Comparison of ENCODE assay signal across 9 cellular contexts in genomic region chr1:54949971-54950360, GRCh38. TPM values are rescaled to one million over a fixed set of nuclear protein-coding genes. Genes with fewer than 3 reads are reported as not detected.
DNase-seq lines count a peak whose midpoint lies in the region; TF ChIP-seq lines count a peak whose summit lies in the region.
"Had no signal": no experiment of that assay in that cellular context is flagged by ENCODE, and none has a peak within 500 bp of the region (broad histone marks: within the 10 kb centered on the region; RNA-seq: fewer than 3 reads in every experiment).

No MANE protein-coding gene starts in this region.

- no peak overlapping the region for H3K4me3 ChIP-seq in hepatocyte
- H3K4me3 ChIP-seq in stomach = no peak overlapping the region

- H3K4me2 ChIP-seq in hepatocyte = no peak overlapping the region

- H3K9me3 ChIP-seq in hepatocyte (ENCODE audit: low read depth) (no peaks in the 10 kb centered on the region), stomach (no peaks in the 10 kb centered on the region)

- DNase-seq in LHCN-M2 (ENCODE audit: low read depth) (peak; percentile 35), hepatocyte (ENCODE audit: low spot score) (no peak), substantia nigra (lab: John Stamatoyannopoulos, UW) (no peak), NCI-H2196 (lab: John Stamatoyannopoulos, UW; ENCODE audit: unreplicated experiment) (no peak), stomach (no peak)
- no peak for DNase-seq in stimulated activated naive CD4-positive, alpha-beta T cell treated with Interleukin-2 at 50 U/mL for 16 hours (lab: John Stamatoyannopoulos, UW)
- DNase-seq in activated T-cell treated with anti-CD3 and anti-CD28 coated beads, Interleukin-2, amount 50 U/mL, for 1 hour = no peak

- intact Hi-C loops in stomach (cut with DNase I; ENCODE audit: low total_unique reads) = loop anchor here (5.0 kb wide), 1 partner anchor 47 kb away; the partner anchor contains the start of gene BSND

- peak overlapping the region; percentile 81 for H2AFZ ChIP-seq in hepatocyte

- H3K9me2 ChIP-seq in hepatocyte (replicated peaks; ENCODE audit: insufficient read depth) = no peaks in the 10 kb centered on the region

- no peak for TF ChIP-seq CTCF in hepatocyte (IDR thresholded peaks at IDR 0.05; ENCODE audit: poor library complexity)
- TF ChIP-seq CTCF in stomach (IDR thresholded peaks at IDR 0.05) = no peak

- H3K27me3 ChIP-seq in hepatocyte (no peaks in the 10 kb centered on the region), stomach (no peaks in the 10 kb centered on the region)

- WGBS in hepatocyte (ENCODE audit: low lambda C conversion rate, missing lambda C conversion rate) = 67% methylated on average over 6 of the region's 6 CpGs
- WGBS in stomach, 5 donors = 57 to 72% (median 69%) methylated on average over 6 of the region's 6 CpGs

- no peaks in the 10 kb centered on the region for H4K20me1 ChIP-seq in hepatocyte (ENCODE audit: insufficient read depth, poor library complexity, severe bottlenecking)

- no peaks in the 10 kb centered on the region for H3K36me3 ChIP-seq in hepatocyte (replicated peaks; ENCODE audit: insufficient read depth, low read depth)
- H3K36me3 ChIP-seq in stomach = no peaks in the 10 kb centered on the region

- H3K79me2 ChIP-seq in hepatocyte = no peaks in the 10 kb centered on the region

- peaks cover 4% of the 10 kb centered on the region for H3K4me1 ChIP-seq in hepatocyte (ENCODE audit: insufficient read depth)
- H3K4me1 ChIP-seq in stomach = peaks cover 10 to 25% (median 17%) of the 10 kb centered on the region in 4 donors

- TF ChIP-seq EP300 in stomach (IDR thresholded peaks at IDR 0.05) = no peak

- H3K27ac ChIP-seq in angular gyrus (ENCODE audit: low read depth, low read length) (peak overlapping the region; percentile 87), hepatocyte (no peak overlapping the region), substantia nigra (ENCODE audit: low read depth, low read length, poor library complexity, severe bottlenecking) (peak overlapping the region; percentile 79), stomach (peak overlapping the region in 1 of 5 donors; percentile 44)

- TF ChIP-seq POLR2A in stomach (IDR thresholded peaks at IDR 0.05) = no peak

RNA-seq across cellular contexts. Expression of gene TMEM61, which starts 30.5 kb away (rescaled TPM):
- total RNA-seq in LHCN-M2 (2014; rRNA removed) = not detected in 2 replicates
- polyA plus RNA-seq in LHCN-M2 (2012) = not detected
- total RNA-seq in hepatocyte = 0.90 TPM in 1 of 2 replicates, not detected in the other
- 0.22 and 0.99 TPM in 2 replicates for polyA plus RNA-seq in hepatocyte
- 100 to 1,000 TPM in 1 of 5 donors, 1 to 10 TPM in 1, under 1 TPM in 2, not detected in 1; 0.55 to 130 (median 5.2) TPM for total RNA-seq in stomach
- polyA plus RNA-seq in stomach = 1 to 10 TPM in 2 of 3 donors, under 1 TPM in 1; 0.76 to 5.7 (median 1.6) TPM
- total RNA-seq: SK-MEL-5 had no signal

RNA-seq across cellular contexts. Expression of gene BSND, which starts 48.8 kb away (rescaled TPM):
- not detected in 2 replicates for total RNA-seq in LHCN-M2 (2014; rRNA removed)
- polyA plus RNA-seq in LHCN-M2 (2012) = not detected
- total RNA-seq in hepatocyte = 0.23 TPM in 1 of 2 replicates, not detected in the other
- polyA plus RNA-seq in hepatocyte = 0.18 and 0.21 TPM in 2 replicates
- total RNA-seq in stomach = not detected
- not detected for polyA plus RNA-seq in stomach
- total RNA-seq: SK-MEL-5 had no signal
